ENCODE assay signal across 1 cellular context in the genomic region with DNA sequence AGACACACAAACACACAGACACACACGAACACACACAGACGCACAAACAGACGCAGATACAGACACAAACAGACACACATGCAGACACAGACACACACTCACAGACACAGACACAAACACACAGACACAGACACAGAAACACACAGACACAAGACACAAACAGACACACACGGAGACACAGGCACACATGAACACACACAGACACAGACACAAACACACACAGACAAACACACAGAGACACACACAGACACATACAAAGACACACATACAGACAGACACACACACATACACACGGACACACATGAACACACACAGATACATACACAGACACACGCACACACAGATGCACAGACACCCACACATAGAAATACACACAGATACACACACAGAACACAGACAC.
A peak's percentile ranks its signal among the peaks of the same experiment; 100 is the strongest.
TF ChIP-seq lines count a peak whose summit lies in the region.

No MANE protein-coding gene starts in this region.

TF ChIP-seq in K562, 482 proteins besides CTCF, POLR2A, EP300 and RAD21:
- TF ChIP-seq CEBPB (tag; IDR thresholded peaks at IDR 0.05), result no peak
- peak; percentile 80; the same call in 1 of the 2 replicates for TF ChIP-seq ELF4 (CRISPR knock-in tag; IDR thresholded peaks at IDR 0.05)
- 0 out of 2 replicates have a peak, but pooled peaks have one; percentile 40 for TF ChIP-seq OTX1 (CRISPR knock-in tag; IDR thresholded peaks at IDR 0.05)
- TF ChIP-seq THRB (CRISPR knock-in tag; conservative IDR thresholded peaks at IDR 0.05), result peak; percentile 66; the same call in 1 of the 2 replicates
- 0 out of 2 replicates have a peak, but pooled peaks have one; percentile 18 for TF ChIP-seq HDGF (IDR thresholded peaks at IDR 0.05)
- TF ChIP-seq ZSCAN32 (CRISPR knock-in tag; IDR thresholded peaks at IDR 0.05), result no peak
